8 cellular contexts compared by ENCODE assay signal in genomic region chr7:74173866-74174605, GRCh38. TPM values are rescaled to one million over a fixed set of nuclear protein-coding genes. Genes with fewer than 3 reads are reported as not detected.
DNase-seq lines count a peak whose midpoint lies in the region; ATAC-seq and TF ChIP-seq lines count a peak whose summit lies in the region.

Gene EIF4H (plus strand): TSS chr7:74174356. CDS start chr7:74174384, 28 bp downstream.

- H3K27ac ChIP-seq in prostate gland: peak within 1 kb of the TSS; percentile 95 to 97

- H3K27ac Mint-ChIP-seq in T-helper 17 cell: peak within 1 kb of the TSS; percentile 90

- H3K4me1 ChIP-seq in prostate gland (replicated peaks): peaks cover 9% of the 10 kb centered on the region

- ATAC-seq in GM18499 (IDR thresholded peaks at IDR 0.05; ENCODE audit: insufficient read depth, unreplicated experiment) (peak; percentile 46), HG02938 (IDR thresholded peaks at IDR 0.05; ENCODE audit: unreplicated experiment) (peak; percentile 74), T-helper 17 cell (peak; percentile 90), left ventricle myocardium superior (peak; percentile 98)

- DNase-seq in NCI-H187 (lab: John Stamatoyannopoulos, UW): peak; percentile 94
- DNase-seq in T-helper 17 cell: peak; percentile 91 to 97 (median 92)
- DNase-seq in amygdala (lab: John Stamatoyannopoulos, UW): peak; percentile 61 to 96 (median 89)
- peak; percentile 99 for DNase-seq in left ventricle myocardium superior
- peak; percentile 95 for DNase-seq in prostate gland (ENCODE audit: low spot score)
- DNase-seq in ureter (ENCODE audit: low spot score): peak; percentile 97

- intact Hi-C loops in left ventricle myocardium superior (cut with micrococcal nuclease) (no loop called here), prostate gland (cut with DNase I) (loop anchor here (5.0 kb wide), 1 partner anchor 82 kb away; no protein-coding TSS in a partner anchor)

- H3K4me3 Mint-ChIP-seq in T-helper 17 cell: peak within 1 kb of the TSS; percentile 89

- peak within 1 kb of the TSS; percentile 98 to 99 for H3K4me3 ChIP-seq in prostate gland

- under 1% methylated on average over 47 of the region's 95 CpGs for WGBS in prostate gland

- H3K27me3 Mint-ChIP-seq in T-helper 17 cell: no peaks in the 10 kb centered on the region

- H3K27me3 ChIP-seq in prostate gland (replicated peaks; ENCODE audit: insufficient read depth): no peaks in the 10 kb centered on the region

- no peaks in the 10 kb centered on the region for H3K9me3 ChIP-seq in T-helper 17 cell (ENCODE audit: control insufficient read depth, low read length, poor library complexity, severe bottlenecking)
- no peaks in the 10 kb centered on the region for H3K9me3 ChIP-seq in prostate gland

- H3K36me3 Mint-ChIP-seq in T-helper 17 cell (ENCODE audit: low read depth): no peaks in the 10 kb centered on the region

- peak in 1 of 4 experiments; percentile 40 for TF ChIP-seq CTCF in prostate gland (IDR thresholded peaks at IDR 0.05)

- peaks cover 36% of the 10 kb centered on the region for H3K4me1 Mint-ChIP-seq in T-helper 17 cell

- TF ChIP-seq POLR2A in prostate gland (IDR thresholded peaks at IDR 0.05): peak; percentile 75

- H3K36me3 ChIP-seq in prostate gland: no peaks in the 10 kb centered on the region

RNA-seq across cellular contexts. Expression of gene EIF4H, which starts in this region (rescaled TPM):
- total RNA-seq in T-helper 17 cell (100 to 1,000 TPM; 242 to 255 TPM), left ventricle myocardium superior (172 TPM), prostate gland (100 to 1,000 TPM; 199 to 252 TPM), ureter (237 TPM)

Comparison
In these comparisons a context has a peak if more than half of its experiments do, and no peak if none do; other contexts are left out.
1. Peak in every context shown above with its lines: DNase-seq, ATAC-seq, H3K4me3 ChIP-seq and H3K27ac ChIP-seq.
2. ATAC-seq: peak in every context shown above with its lines; median percentile 98 in left ventricle myocardium superior; 90 in T-helper 17 cell; 74 in HG02938; 46 in GM18499.